ENCODE assay signal across 12 cellular contexts in the genomic region with DNA sequence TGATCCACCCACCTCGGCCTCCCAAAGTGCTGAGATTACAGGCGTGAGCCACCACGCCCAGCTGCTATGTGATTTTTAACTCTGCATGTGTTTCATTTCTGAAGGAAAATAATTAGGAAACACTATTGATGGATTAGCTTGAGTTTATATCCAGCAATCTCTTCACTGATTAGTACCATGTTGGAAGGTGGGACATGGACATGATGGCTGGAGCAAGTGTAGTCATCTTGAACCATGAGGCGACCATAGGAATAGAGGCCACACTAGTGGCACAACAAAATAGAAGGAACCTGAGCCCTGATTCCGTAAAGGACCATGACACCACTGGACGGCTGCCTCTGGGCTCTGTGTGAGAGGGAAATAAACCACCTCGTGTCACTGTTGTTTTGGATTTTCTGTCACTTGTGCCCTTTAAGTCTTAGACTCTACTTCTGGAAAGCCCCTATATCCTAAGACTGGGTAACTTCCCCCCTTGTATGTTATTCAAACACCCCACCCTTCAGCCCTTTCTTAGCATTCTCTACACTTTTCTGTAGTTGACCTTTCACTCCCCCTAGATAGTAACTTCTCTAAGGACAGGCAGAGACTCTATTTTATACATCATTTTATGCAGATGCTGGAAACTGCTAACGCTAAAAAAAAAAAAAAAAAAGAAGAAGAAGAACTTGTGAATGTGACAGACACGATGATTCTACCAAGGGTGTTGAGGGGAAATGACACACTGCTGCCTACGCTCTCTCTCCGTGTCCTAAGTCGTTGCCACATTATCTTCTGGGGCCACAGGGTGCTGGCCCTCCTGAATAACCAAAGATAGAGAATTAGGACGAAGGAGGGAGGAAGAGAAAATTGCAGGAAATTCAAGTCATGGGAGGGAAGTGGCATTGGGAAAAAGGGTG. TPM values are rescaled to one million over a fixed set of nuclear protein-coding genes. Genes with fewer than 3 reads are reported as not detected.
A peak's percentile ranks its signal among the peaks of the same experiment; 100 is the strongest.
DNase-seq lines count a peak whose midpoint lies in the region; ATAC-seq, FAIRE-seq and TF ChIP-seq lines count a peak whose summit lies in the region.
"Had no signal": no experiment of that assay in that cellular context is flagged by ENCODE, and none has a peak within 500 bp of the region (broad histone marks: within the 10 kb centered on the region; RNA-seq: fewer than 3 reads in every experiment).

No MANE protein-coding gene starts in this region.

- peaks cover 13% of the 10 kb centered on the region for H3K79me2 ChIP-seq in HepG2 (ENCODE audit: insufficient read depth, low read length)

- intact Hi-C loops in HepG2 (cut with micrococcal nuclease; ENCODE audit: unreplicated experiment) (no loop called here), posterior cingulate gyrus (cut with DNase I) (loop anchor here (5.0 to 10.0 kb wide), 2 partner anchors 257 to 319 kb away; a partner anchor contains a TSS)

- H3K9ac ChIP-seq in HepG2 (ENCODE audit: insufficient read depth, low read depth, low read length) = no peak overlapping the region; the same call in 1 of the 2 replicates

- H3K4me2 ChIP-seq in HepG2 (ENCODE audit: low read depth, low read length) = peak overlapping the region; percentile 79

- FAIRE-seq in HepG2 (lab: Jason Lieb, UNC) = no peak
- FAIRE-seq: bronchial epithelial cell had no signal

- H3K36me3 ChIP-seq in HepG2 (replicated peaks in 1 of 2; ENCODE audit: control insufficient read depth in 1 of 2, insufficient read depth in 2 of 2, low read length in 2 of 2) = no peaks in the 10 kb centered on the region
- H3K36me3 ChIP-seq in thymus (ENCODE audit: control insufficient read depth, insufficient read depth) = no peaks in the 10 kb centered on the region
- H3K36me3 ChIP-seq: Peyer's patch had no signal

- 65% methylated on average over 10 of the region's 13 CpGs for WGBS in HepG2 (ENCODE audit: low lambda C conversion rate)
- 80% methylated on average over 13 of the region's 13 CpGs for WGBS in thymus

- no peak for ATAC-seq in T-helper 17 cell
- no peak for ATAC-seq in HepG2

- H4K20me1 ChIP-seq in HepG2 (ENCODE audit: insufficient read depth, low read length) = no peaks in the 10 kb centered on the region

- no peak for TF ChIP-seq RAD21 in HepG2 (CRISPR knock-in tag; IDR thresholded peaks at IDR 0.05)

- peaks cover 3% of the 10 kb centered on the region for H3K36me3 Mint-ChIP-seq in activated T-cell treated with anti-CD3 and anti-CD28 coated beads, Interleukin-2, amount 50 U/mL, for 24 hours (ENCODE audit: low read depth)
- no peaks in the 10 kb centered on the region for H3K36me3 Mint-ChIP-seq in T-helper 17 cell (ENCODE audit: low read depth)
- H3K36me3 Mint-ChIP-seq in nephron progenitor cell (ENCODE audit: low read depth) = no peaks in the 10 kb centered on the region

- TF ChIP-seq EP300 in HepG2 (IDR thresholded peaks at IDR 0.05; ENCODE audit: low read depth in 2 of 2, low read length in 2 of 2) = no peak
- no peak for TF ChIP-seq EP300 in HepG2 (CRISPR knock-in tag; IDR thresholded peaks at IDR 0.05; ENCODE audit: borderline replicate concordance)

- H3K4me3 ChIP-seq in HepG2 (replicated peaks in 1 of 3; ENCODE audit: insufficient read depth in 1 of 3, low read depth in 2 of 3, low read length in 3 of 3) (no peak overlapping the region), thymus (ENCODE audit: low read length) (no peak overlapping the region)
- H3K4me3 ChIP-seq: Peyer's patch had no signal

- H3K27me3 ChIP-seq in HepG2 (ENCODE audit: control insufficient read depth in 1 of 2, insufficient read depth in 2 of 2, low read length in 2 of 2) (no peaks in the 10 kb centered on the region; a peak in 1 of 5 replicates), thymus (ENCODE audit: control insufficient read depth, insufficient read depth) (no peaks in the 10 kb centered on the region)
- H3K27me3 ChIP-seq: Peyer's patch had no signal

- H3K9me3 ChIP-seq in T-helper 17 cell (ENCODE audit: control insufficient read depth, low read length, poor library complexity, severe bottlenecking) (no peaks in the 10 kb centered on the region), HepG2 (ENCODE audit: low read length) (no peaks in the 10 kb centered on the region), thymus (ENCODE audit: control insufficient read depth) (no peaks in the 10 kb centered on the region)
- H3K9me3 ChIP-seq: Peyer's patch had no signal

- CTCF ChIA-PET in HepG2 (lab: Yijun Ruan, JAX; ENCODE audit: low intra/inter-chr PET ratio, low total read pairs) = no interaction called here

- no peaks in the 10 kb centered on the region for H3K9me3 Mint-ChIP-seq in activated T-cell treated with anti-CD3 and anti-CD28 coated beads, Interleukin-2, amount 50 U/mL, for 24 hours
- H3K9me3 Mint-ChIP-seq in nephron progenitor cell = peaks cover 23% of the 10 kb centered on the region

- DNase-seq in activated T-cell treated with anti-CD3 and anti-CD28 coated beads, Interleukin-2, amount 50 U/mL, for 24 hours = no peak
- DNase-seq in activated T-cell treated with anti-CD3 and anti-CD28 coated beads, Interleukin-2, amount 50 U/mL, for 1 hour = no peak
- DNase-seq in T-helper 17 cell = no peak
- DNase-seq in HepG2 (ENCODE audit: low spot score) = no peak
- DNase-seq in posterior cingulate gyrus = no peak
- no peak for DNase-seq in nephron progenitor cell
- DNase-seq in caudate nucleus (lab: John Stamatoyannopoulos, UW) = no peak
- DNase-seq: ACHN; activated CD8-positive, alpha-beta memory T cell treated with anti-CD3 and anti-CD28 coated beads for 24 hours had no signal

- H3K27ac Mint-ChIP-seq in activated T-cell treated with anti-CD3 and anti-CD28 coated beads, Interleukin-2, amount 50 U/mL, for 24 hours = peak overlapping the region; percentile 91
- peak overlapping the region; percentile 39 for H3K27ac Mint-ChIP-seq in T-helper 17 cell
- H3K27ac Mint-ChIP-seq in nephron progenitor cell = no peak overlapping the region

- peak overlapping the region; percentile 59 for H3K4me3 Mint-ChIP-seq in activated T-cell treated with anti-CD3 and anti-CD28 coated beads, Interleukin-2, amount 50 U/mL, for 24 hours
- H3K4me3 Mint-ChIP-seq in T-helper 17 cell = peak overlapping the region; percentile 52
- H3K4me3 Mint-ChIP-seq in nephron progenitor cell = no peak overlapping the region

- H2AFZ ChIP-seq in HepG2 (ENCODE audit: low read length) = no peak overlapping the region

- no peak for TF ChIP-seq POLR2A in HepG2 (IDR thresholded peaks at IDR 0.05; ENCODE audit: insufficient read depth in 1 of 2, low read depth in 2 of 2, low read length in 2 of 2)

- POLR2A ChIA-PET in HepG2 (lab: Yijun Ruan, JAX) = no interaction called here

- H3K4me1 Mint-ChIP-seq in activated T-cell treated with anti-CD3 and anti-CD28 coated beads, Interleukin-2, amount 50 U/mL, for 24 hours (ENCODE audit: low read depth) = peaks cover 68% of the 10 kb centered on the region
- H3K4me1 Mint-ChIP-seq in T-helper 17 cell (peaks cover 20% of the 10 kb centered on the region), nephron progenitor cell (peaks cover 54% of the 10 kb centered on the region)

- H3K27ac ChIP-seq in HepG2 (ENCODE audit: extremely low read length, insufficient read depth, low read length) = peak overlapping the region; percentile 48
- H3K27ac ChIP-seq in thymus (ENCODE audit: low read depth) = peak overlapping the region; percentile 36
- no peak overlapping the region for H3K27ac ChIP-seq in caudate nucleus (ENCODE audit: low read depth, low read length)
- H3K27ac ChIP-seq: Peyer's patch had no signal

- peaks cover 59% of the 10 kb centered on the region for H3K4me1 ChIP-seq in HepG2 (ENCODE audit: insufficient read depth, low read length)
- peaks cover 7% of the 10 kb centered on the region for H3K4me1 ChIP-seq in thymus (ENCODE audit: control insufficient read depth, insufficient read depth, low read length)

- BruUV-seq in HepG2 (replicated peaks; lab: Mats Ljungman, UMichigan) = no TSS peak

- in situ Hi-C loops in HepG2 (cut with HindIII; ENCODE audit: extremely low pct_ligation_motif_present, low pct_unique_long_range_greater_than_20kb) = no loop called here

- TF ChIP-seq CTCF in HepG2 (CRISPR knock-in tag; IDR thresholded peaks at IDR 0.05) = no peak
- TF ChIP-seq CTCF in nephron progenitor cell (IDR thresholded peaks at IDR 0.05) = no peak

- no peaks in the 10 kb centered on the region for H3K27me3 Mint-ChIP-seq in activated T-cell treated with anti-CD3 and anti-CD28 coated beads, Interleukin-2, amount 50 U/mL, for 24 hours
- no peaks in the 10 kb centered on the region for H3K27me3 Mint-ChIP-seq in T-helper 17 cell
- H3K27me3 Mint-ChIP-seq in nephron progenitor cell (ENCODE audit: low read depth, poor library complexity) = no peaks in the 10 kb centered on the region

RNA-seq across cellular contexts. Expression of a gene that starts 2.7 kb away (rescaled TPM):
- total RNA-seq in T-helper 17 cell (1 to 10 TPM; 3.5 to 5.6 TPM), HepG2 (2016; rRNA removed; fragmentation: Illumina TruSeq; extraction: Trizol) (8.0 and 8.8 TPM in 2 replicates)
- 5.5 and 8.1 TPM in 2 replicates for total RNA-seq in HepG2 (2016; cell fraction: cytosol; rRNA removed; fragmentation: Illumina TruSeq; extraction: Trizol; ENCODE audit: low read depth)
- 6.1 and 10.4 TPM in 2 replicates for total RNA-seq in HepG2 (2016; cell fraction: insoluble cytoplasmic fraction; rRNA removed; fragmentation: Illumina TruSeq; extraction: Trizol)
- total RNA-seq in HepG2 (2016; cell fraction: membrane; rRNA removed; fragmentation: Illumina TruSeq; extraction: Trizol) = 9.9 and 11.8 TPM in 2 replicates
- 6.8 and 8.7 TPM in 2 replicates for total RNA-seq in HepG2 (2016; cell fraction: nucleus; rRNA removed; fragmentation: Illumina TruSeq; extraction: Trizol)
- polyA plus RNA-seq in HepG2 (2011; rRNA removed) (7.5 and 8.8 TPM in 2 replicates), thymus (9.4 TPM)
- 7.1 and 8.8 TPM in 2 replicates for polyA plus RNA-seq in HepG2 (2011; cell fraction: cytosol; rRNA removed)
- 17.8 and 18.7 TPM in 2 replicates for polyA plus RNA-seq in HepG2 (2011; cell fraction: nucleus; rRNA removed)
- 9.1 and 10.1 TPM in 2 replicates for polyA plus RNA-seq in HepG2 (2012)
- polyA plus RNA-seq in HepG2 (2016; cell fraction: cytosol; fragmentation: Illumina TruSeq; extraction: Trizol; ENCODE audit: low read depth) = 3.4 and 4.2 TPM in 2 replicates
- 8.1 and 12.2 TPM in 2 replicates for polyA plus RNA-seq in HepG2 (2016; cell fraction: insoluble cytoplasmic fraction; fragmentation: Illumina TruSeq; extraction: Trizol; ENCODE audit: low read depth)
- 8.7 and 10.6 TPM in 2 replicates for polyA plus RNA-seq in HepG2 (2016; cell fraction: membrane; fragmentation: Illumina TruSeq; extraction: Trizol; ENCODE audit: low read depth)
- 14.6 and 15.9 TPM in 2 replicates for polyA plus RNA-seq in HepG2 (2016; cell fraction: nucleus; fragmentation: Illumina TruSeq; extraction: Trizol; ENCODE audit: insufficient read depth, low read depth)
- polyA minus RNA-seq in HepG2 (2011; rRNA and poly(A)+ RNA removed; ENCODE audit: low replicate concordance) = 9.3 and 11.0 TPM in 2 replicates
- polyA minus RNA-seq in HepG2 (2011; cell fraction: cytosol; rRNA and poly(A)+ RNA removed) = 2.6 and 4.1 TPM in 2 replicates
- 7.6 and 10.3 TPM in 2 replicates for polyA minus RNA-seq in HepG2 (2011; cell fraction: nucleus; rRNA and poly(A)+ RNA removed)

RNA-seq across cellular contexts. Expression of a gene that starts 39.4 kb away (rescaled TPM):
- total RNA-seq in T-helper 17 cell (not detected), HepG2 (2016; rRNA removed; fragmentation: Illumina TruSeq; extraction: Trizol) (not detected in 2 replicates)
- not detected in 2 replicates for total RNA-seq in HepG2 (2016; cell fraction: cytosol; rRNA removed; fragmentation: Illumina TruSeq; extraction: Trizol; ENCODE audit: low read depth)
- not detected in 2 replicates for total RNA-seq in HepG2 (2016; cell fraction: insoluble cytoplasmic fraction; rRNA removed; fragmentation: Illumina TruSeq; extraction: Trizol)
- not detected in 2 replicates for total RNA-seq in HepG2 (2016; cell fraction: membrane; rRNA removed; fragmentation: Illumina TruSeq; extraction: Trizol)
- total RNA-seq in HepG2 (2016; cell fraction: nucleus; rRNA removed; fragmentation: Illumina TruSeq; extraction: Trizol) = not detected in 2 replicates
- polyA plus RNA-seq in HepG2 (2011; rRNA removed) (not detected in 2 replicates), thymus (1.3 TPM)
- not detected in 2 replicates for polyA plus RNA-seq in HepG2 (2011; cell fraction: cytosol; rRNA removed)
- polyA plus RNA-seq in HepG2 (2011; cell fraction: nucleus; rRNA removed) = not detected in 2 replicates
- polyA plus RNA-seq in HepG2 (2012) = not detected in 2 replicates
- not detected in 2 replicates for polyA plus RNA-seq in HepG2 (2016; cell fraction: cytosol; fragmentation: Illumina TruSeq; extraction: Trizol; ENCODE audit: low read depth)
- polyA plus RNA-seq in HepG2 (2016; cell fraction: insoluble cytoplasmic fraction; fragmentation: Illumina TruSeq; extraction: Trizol; ENCODE audit: low read depth) = not detected in 2 replicates
- polyA plus RNA-seq in HepG2 (2016; cell fraction: membrane; fragmentation: Illumina TruSeq; extraction: Trizol; ENCODE audit: low read depth) = not detected in 2 replicates
- not detected in 2 replicates for polyA plus RNA-seq in HepG2 (2016; cell fraction: nucleus; fragmentation: Illumina TruSeq; extraction: Trizol; ENCODE audit: insufficient read depth, low read depth)
- not detected in 2 replicates for polyA minus RNA-seq in HepG2 (2011; rRNA and poly(A)+ RNA removed; ENCODE audit: low replicate concordance)
- polyA minus RNA-seq in HepG2 (2011; cell fraction: cytosol; rRNA and poly(A)+ RNA removed) = not detected in 2 replicates
- not detected in 2 replicates for polyA minus RNA-seq in HepG2 (2011; cell fraction: nucleus; rRNA and poly(A)+ RNA removed)
- total RNA-seq: bronchial epithelial cell, Peyer's patch had no signal

RNA-seq across cellular contexts. Expression of a gene that starts 58.2 kb away (rescaled TPM):
- not detected for total RNA-seq in T-helper 17 cell
- not detected in 2 replicates for total RNA-seq in HepG2 (2016; rRNA removed; fragmentation: Illumina TruSeq; extraction: Trizol)
- total RNA-seq in HepG2 (2016; cell fraction: cytosol; rRNA removed; fragmentation: Illumina TruSeq; extraction: Trizol; ENCODE audit: low read depth) = not detected in 2 replicates
- not detected in 2 replicates for total RNA-seq in HepG2 (2016; cell fraction: insoluble cytoplasmic fraction; rRNA removed; fragmentation: Illumina TruSeq; extraction: Trizol)
- not detected in 2 replicates for total RNA-seq in HepG2 (2016; cell fraction: membrane; rRNA removed; fragmentation: Illumina TruSeq; extraction: Trizol)
- total RNA-seq in HepG2 (2016; cell fraction: nucleus; rRNA removed; fragmentation: Illumina TruSeq; extraction: Trizol) = not detected in 2 replicates
- not detected in 2 replicates for polyA plus RNA-seq in HepG2 (2011; rRNA removed)
- not detected in 2 replicates for polyA plus RNA-seq in HepG2 (2011; cell fraction: cytosol; rRNA removed)
- polyA plus RNA-seq in HepG2 (2011; cell fraction: nucleus; rRNA removed) = not detected in 2 replicates
- 0.17 TPM in 1 of 2 replicates, not detected in the other for polyA plus RNA-seq in HepG2 (2012)
- polyA plus RNA-seq in HepG2 (2016; cell fraction: cytosol; fragmentation: Illumina TruSeq; extraction: Trizol; ENCODE audit: low read depth) = not detected in 2 replicates
- not detected in 2 replicates for polyA plus RNA-seq in HepG2 (2016; cell fraction: insoluble cytoplasmic fraction; fragmentation: Illumina TruSeq; extraction: Trizol; ENCODE audit: low read depth)
- polyA plus RNA-seq in HepG2 (2016; cell fraction: membrane; fragmentation: Illumina TruSeq; extraction: Trizol; ENCODE audit: low read depth) = not detected in 2 replicates
- not detected in 2 replicates for polyA plus RNA-seq in HepG2 (2016; cell fraction: nucleus; fragmentation: Illumina TruSeq; extraction: Trizol; ENCODE audit: insufficient read depth, low read depth)
- polyA minus RNA-seq in HepG2 (2011; rRNA and poly(A)+ RNA removed; ENCODE audit: low replicate concordance) = 0.04 TPM in 1 of 2 replicates, not detected in the other
- polyA minus RNA-seq in HepG2 (2011; cell fraction: cytosol; rRNA and poly(A)+ RNA removed) = not detected in 2 replicates
- not detected in 2 replicates for polyA minus RNA-seq in HepG2 (2011; cell fraction: nucleus; rRNA and poly(A)+ RNA removed)
- 4.6 TPM for polyA plus RNA-seq in thymus
- total RNA-seq: bronchial epithelial cell, Peyer's patch had no signal
